ENCODE assay signal across 21 cellular contexts in the genomic region with DNA sequence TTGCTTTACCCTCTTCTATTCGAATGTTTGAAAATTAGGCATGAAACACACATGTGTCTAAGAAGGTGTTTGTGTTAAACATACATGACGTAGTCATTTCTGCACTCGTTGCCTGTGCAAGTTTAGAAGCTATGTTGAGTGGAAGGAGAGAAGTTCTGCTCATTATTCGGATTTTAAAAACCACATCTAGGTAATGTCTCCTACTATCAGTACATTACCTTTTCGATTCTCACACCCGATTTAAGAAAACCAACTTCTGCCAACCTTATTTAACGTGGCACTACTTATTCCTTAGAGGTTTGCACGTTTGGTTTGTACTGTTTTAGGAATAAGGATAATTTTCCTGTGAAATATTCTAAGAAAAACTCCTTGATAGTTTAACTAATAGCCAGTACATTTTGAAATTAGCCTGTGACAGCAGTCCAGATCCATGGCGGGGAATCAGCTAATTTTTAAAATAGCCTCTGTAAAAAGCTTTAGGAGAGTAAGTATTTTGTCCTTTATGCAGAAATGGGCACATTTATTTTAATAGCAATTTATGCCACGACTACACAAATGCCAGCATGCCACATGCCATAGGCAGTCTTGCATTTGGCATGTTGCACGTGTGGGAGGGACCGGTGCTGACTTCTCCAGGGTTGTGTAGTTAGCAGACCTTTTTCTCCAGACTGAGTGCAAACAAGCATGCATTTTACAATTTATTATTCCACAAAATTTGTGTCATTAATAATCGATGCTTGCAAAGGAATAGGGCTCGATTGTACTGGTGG. TPM values are rescaled to one million over a fixed set of nuclear protein-coding genes. Genes with fewer than 3 reads are reported as not detected.
DNase-seq lines count a peak whose midpoint lies in the region; ATAC-seq and TF ChIP-seq lines count a peak whose summit lies in the region.
"Had no signal": no experiment of that assay in that cellular context is flagged by ENCODE, and none has a peak within 500 bp of the region (broad histone marks: within the 10 kb centered on the region; RNA-seq: fewer than 3 reads in every experiment).

No MANE protein-coding gene starts in this region.

- no peaks in the 10 kb centered on the region for H3K9me3 Mint-ChIP-seq in CD4-positive, alpha-beta T cell
- H3K9me3 Mint-ChIP-seq in WTC11 (no peaks in the 10 kb centered on the region), osteocyte (ENCODE audit: unreplicated experiment) (no peaks in the 10 kb centered on the region)
- H3K9me3 Mint-ChIP-seq: activated CD4-positive, alpha-beta memory T cell treated with anti-CD3 and anti-CD28 coated beads for 36 hours; stimulated activated memory B cell treated with anti-CD40 and anti-IgM and Interleukin-4, amounts not matched to agents 10 μg/mL and 1 μg/mL and 100 μg/mL, for 72 hours; T-helper 1 cell treated with Interleukin-12 subunit alpha and Interleukin-12 subunit beta and Interleukin-4 antibody, amounts not matched to agents 30 μg/mL and 1 μg/mL, for 36 hours had no signal

- no peak for TF ChIP-seq CTCF in CD4-positive, alpha-beta T cell (IDR thresholded peaks at IDR 0.05)
- TF ChIP-seq CTCF in WTC11 (IDR thresholded peaks at IDR 0.05) (no peak), osteocyte (IDR thresholded peaks at IDR 0.05) (no peak)

- H3K4me1 ChIP-seq in iPS-15b (ENCODE audit: control insufficient read depth, insufficient read depth, low read length): peaks cover 4% of the 10 kb centered on the region

- no peak overlapping the region for H3K27ac Mint-ChIP-seq in CD4-positive, alpha-beta T cell
- no peak overlapping the region for H3K27ac Mint-ChIP-seq in WTC11
- peak overlapping the region; percentile 88 for H3K27ac Mint-ChIP-seq in osteocyte (ENCODE audit: unreplicated experiment)
- H3K27ac Mint-ChIP-seq: activated CD4-positive, alpha-beta memory T cell treated with anti-CD3 and anti-CD28 coated beads for 36 hours; activated naive CD8-positive, alpha-beta T cell; CD4-positive, CD25-positive, alpha-beta regulatory T cell; stimulated activated memory B cell treated with anti-CD40 and anti-IgM and Interleukin-4, amounts not matched to agents 10 μg/mL and 1 μg/mL and 100 μg/mL, for 72 hours; T-helper 1 cell treated with Interleukin-12 subunit alpha and Interleukin-12 subunit beta and Interleukin-4 antibody, amounts not matched to agents 30 μg/mL and 1 μg/mL, for 36 hours had no signal

- DNase-seq in CD4-positive, alpha-beta T cell: peak in 1 of 10 experiments; percentile 2
- no peak for DNase-seq in WTC11 (ENCODE audit: low spot score)
- DNase-seq in osteocyte (ENCODE audit: extremely low spot score, unreplicated experiment): no peak
- DNase-seq in NCI-H1417 (lab: John Stamatoyannopoulos, UW): no peak
- DNase-seq in activated CD4-positive, alpha-beta T cell treated with anti-CD3 and anti-CD28 coated beads for 4 hours: no peak
- DNase-seq: activated CD4-positive, alpha-beta memory T cell treated with anti-CD3 and anti-CD28 coated beads for 36 hours; activated T-cell treated with anti-CD3 and anti-CD28 coated beads, Interleukin-2, amount 50 U/mL, for 1 hour; CD4-positive, CD25-positive, alpha-beta regulatory T cell; naive B cell; NCI-H2081 treated with DMSO at 0.1 percent for 48 hours; NCI-H524 treated with DMSO at 0.1 percent for 48 hours; SHP77 treated with DMSO at 0.1 percent for 48 hours; stimulated activated CD4-positive, alpha-beta T cell treated with anti-CD3 and anti-CD28 coated beads, Interleukin-12 subunit alpha, Interleukin-12 subunit beta, amount 100 ng/mL, for 4 hours; upper lobe of left lung had no signal

- peaks cover 6% of the 10 kb centered on the region for H3K36me3 Mint-ChIP-seq in CD4-positive, alpha-beta T cell (ENCODE audit: low read depth)
- H3K36me3 Mint-ChIP-seq in WTC11: no peaks in the 10 kb centered on the region
- peaks cover 32% of the 10 kb centered on the region for H3K36me3 Mint-ChIP-seq in osteocyte (ENCODE audit: unreplicated experiment)
- H3K36me3 Mint-ChIP-seq: activated naive CD8-positive, alpha-beta T cell; CD4-positive, CD25-positive, alpha-beta regulatory T cell; stimulated activated memory B cell treated with anti-CD40 and anti-IgM and Interleukin-4, amounts not matched to agents 10 μg/mL and 1 μg/mL and 100 μg/mL, for 72 hours had no signal

- peaks cover 59% of the 10 kb centered on the region for H3K27me3 Mint-ChIP-seq in CD4-positive, alpha-beta T cell
- H3K27me3 Mint-ChIP-seq in WTC11 (ENCODE audit: low read depth) (peaks cover 90% of the 10 kb centered on the region), osteocyte (ENCODE audit: unreplicated experiment) (no peaks in the 10 kb centered on the region)

- CTCF ChIA-PET in CD4-positive, alpha-beta T cell (lab: Charles Lee): no interaction called here
- CTCF ChIA-PET in WTC11 (lab: Charles Lee): interaction anchor here (1.7 to 5.8 kb wide), 2 partner anchors 9 to 17 kb away, joined by 5 to 30 read pairs; no protein-coding TSS in a partner anchor

- H3K9me3 ChIP-seq in CD4-positive, alpha-beta T cell (ENCODE audit: control insufficient read depth, low read length): no peaks in the 10 kb centered on the region
- H3K9me3 ChIP-seq in iPS-15b (ENCODE audit: control insufficient read depth, insufficient read depth, low read length): no peaks in the 10 kb centered on the region
- H3K9me3 ChIP-seq: upper lobe of left lung had no signal

- H3K36me3 ChIP-seq in iPS-15b (ENCODE audit: control insufficient read depth, insufficient read depth, low read length): no peaks in the 10 kb centered on the region
- H3K36me3 ChIP-seq: upper lobe of left lung had no signal

- intact Hi-C loops in CD4-positive, alpha-beta T cell (cut with DNase I, micrococcal nuclease): no loop called here

- no peak overlapping the region for H3K9ac ChIP-seq in iPS-15b (ENCODE audit: low read depth, low read length)

- H3K27me3 ChIP-seq in CD4-positive, alpha-beta T cell (ENCODE audit: control insufficient read depth, insufficient read depth, low read length): peaks cover 86% of the 10 kb centered on the region
- peaks cover 94% of the 10 kb centered on the region for H3K27me3 ChIP-seq in iPS-15b (ENCODE audit: control insufficient read depth, insufficient read depth, low read length)

- H3K4me3 Mint-ChIP-seq in CD4-positive, alpha-beta T cell: peak overlapping the region; percentile 20
- H3K4me3 Mint-ChIP-seq in WTC11 (peak overlapping the region; percentile 46), osteocyte (ENCODE audit: unreplicated experiment) (peak overlapping the region; percentile 83)
- H3K4me3 Mint-ChIP-seq: activated CD4-positive, alpha-beta memory T cell treated with anti-CD3 and anti-CD28 coated beads for 36 hours; activated naive CD8-positive, alpha-beta T cell; stimulated activated memory B cell treated with anti-CD40 and anti-IgM and Interleukin-4, amounts not matched to agents 10 μg/mL and 1 μg/mL and 100 μg/mL, for 72 hours; T-helper 1 cell treated with Interleukin-12 subunit alpha and Interleukin-12 subunit beta and Interleukin-4 antibody, amounts not matched to agents 30 μg/mL and 1 μg/mL, for 36 hours had no signal

- H3K4me3 ChIP-seq in iPS-15b (ENCODE audit: low read depth, low read length): peak overlapping the region; percentile 39

- POLR2A ChIA-PET in CD4-positive, alpha-beta T cell (lab: Charles Lee): interaction anchor here (0.9 kb wide), 1 partner anchor 10 kb away, joined by 3 read pairs; no protein-coding TSS in a partner anchor
- POLR2A ChIA-PET in WTC11 (lab: Charles Lee): no interaction called here

- ATAC-seq in CD4-positive, alpha-beta T cell (ENCODE audit: poor library complexity): no peak
- ATAC-seq in WTC11 (no peak), GM18909 (IDR thresholded peaks at IDR 0.05; ENCODE audit: poor library complexity, unreplicated experiment) (no peak), HG03354 (IDR thresholded peaks at IDR 0.05; ENCODE audit: poor library complexity, severe bottlenecking, unreplicated experiment) (no peak)
- ATAC-seq: stimulated activated memory B cell treated with anti-CD40 and anti-IgM and Interleukin-4, amounts not matched to agents 10 μg/mL and 1 μg/mL and 100 μg/mL, for 72 hours had no signal

- no peak overlapping the region for H3K27ac ChIP-seq in CD4-positive, alpha-beta T cell (ENCODE audit: low read depth, low read length)
- H3K27ac ChIP-seq: upper lobe of left lung, VCaP had no signal

- H3K4me1 Mint-ChIP-seq in CD4-positive, alpha-beta T cell (ENCODE audit: low read depth): peaks cover 21% of the 10 kb centered on the region
- H3K4me1 Mint-ChIP-seq in WTC11 (peaks cover 36% of the 10 kb centered on the region), osteocyte (ENCODE audit: unreplicated experiment) (peaks cover 35% of the 10 kb centered on the region)

TF ChIP-seq in WTC11, 78 proteins besides CTCF, POLR2A, EP300 and RAD21:
- TF ChIP-seq ZNF671 (CRISPR knock-in tag; IDR thresholded peaks at IDR 0.05) (no peak), IRF1 (CRISPR knock-in tag; IDR thresholded peaks at IDR 0.05) (no peak)

RNA-seq across cellular contexts. Expression of gene FOXC1, which starts 6.1 kb away (rescaled TPM):
- total RNA-seq in CD4-positive, alpha-beta T cell: not detected
- total RNA-seq in WTC11 (2021): 6.1 to 10.7 TPM (median 7.2 TPM) in 3 replicates
- 106 and 108 TPM in 2 replicates for total RNA-seq in osteocyte
- total RNA-seq: CD4-positive, CD25-positive, alpha-beta regulatory T cell had no signal

Comparison
In these comparisons a context has a peak if more than half of its experiments do, and no peak if none do; other contexts are left out.
1. H3K4me3 Mint-ChIP-seq: peak in every context shown above with its lines; median percentile 83 in osteocyte; 46 in WTC11; 20 in CD4-positive, alpha-beta T cell.